ENCODE assay signal across 16 cellular contexts in genomic region chr9:73116880-73117279, GRCh38. TPM values are rescaled to one million over a fixed set of nuclear protein-coding genes. Genes with fewer than 3 reads are reported as not detected.
DNase-seq lines count a peak whose midpoint lies in the region; ATAC-seq and TF ChIP-seq lines count a peak whose summit lies in the region.
"Had no signal": no experiment of that assay in that cellular context is flagged by ENCODE, and none has a peak within 500 bp of the region (broad histone marks: within the 10 kb centered on the region; RNA-seq: fewer than 3 reads in every experiment).

No MANE protein-coding gene starts in this region.

- DNase-seq in mammary epithelial cell (no peak), breast epithelium (ENCODE audit: low spot score in 2 of 2) (no peak), foreskin keratinocyte (no peak), type B pancreatic cell (ENCODE audit: extremely low spot score, unreplicated experiment) (no peak)
- DNase-seq in stimulated activated naive CD4-positive, alpha-beta T cell treated with Interleukin-2 at 50 U/mL for 16 hours (lab: John Stamatoyannopoulos, UW): no peak
- DNase-seq: CD8-positive, alpha-beta memory T cell; DMS 273 treated with DMSO at 0.1 percent for 48 hours; KG1; NCI-H1092; NCI-H345; NCI-H69 had no signal

- H3K36me3 Mint-ChIP-seq in activated T-helper 17 cell treated with anti-CD3 and anti-CD28 coated beads, Interleukin-2, amount 50 U/mL, for 72 hours (ENCODE audit: low read depth): no peaks in the 10 kb centered on the region
- no peaks in the 10 kb centered on the region for H3K36me3 Mint-ChIP-seq in type B pancreatic cell

- 93% methylated on average over 1 of the region's 1 CpG for WGBS in mammary epithelial cell (ENCODE audit: low coverage, missing lambda C conversion rate)

- H3K27me3 ChIP-seq in mammary epithelial cell (ENCODE audit: insufficient read depth, low read length) (no peaks in the 10 kb centered on the region), breast epithelium (no peaks in the 10 kb centered on the region), foreskin keratinocyte (no peaks in the 10 kb centered on the region)
- H3K27me3 ChIP-seq: BLaER1 had no signal

- TF ChIP-seq POLR2A in breast epithelium (IDR thresholded peaks at IDR 0.05): no peak

- peaks cover 40% of the 10 kb centered on the region for H3K4me1 Mint-ChIP-seq in activated T-helper 17 cell treated with anti-CD3 and anti-CD28 coated beads, Interleukin-2, amount 50 U/mL, for 72 hours
- peaks cover 12% of the 10 kb centered on the region for H3K4me1 Mint-ChIP-seq in type B pancreatic cell (ENCODE audit: unreplicated experiment)

- no peaks in the 10 kb centered on the region for H3K79me2 ChIP-seq in mammary epithelial cell (ENCODE audit: insufficient read depth, low read length)

- CTCF ChIA-PET in mammary epithelial cell (lab: Charles Lee; ENCODE audit: low non-redundant PET): no interaction called here

- H3K4me3 ChIP-seq in mammary epithelial cell (replicated peaks in 1 of 3; ENCODE audit: insufficient read depth in 1 of 3, low read depth in 2 of 3, low read length in 3 of 3): no peak overlapping the region
- H3K4me3 ChIP-seq in breast epithelium: no peak overlapping the region
- H3K4me3 ChIP-seq: BLaER1 had no signal

- no peaks in the 10 kb centered on the region for H3K27me3 Mint-ChIP-seq in activated T-helper 17 cell treated with anti-CD3 and anti-CD28 coated beads, Interleukin-2, amount 50 U/mL, for 72 hours
- no peaks in the 10 kb centered on the region for H3K27me3 Mint-ChIP-seq in type B pancreatic cell
- H3K27me3 Mint-ChIP-seq: CD8-positive, alpha-beta memory T cell had no signal

- H3K9me3 Mint-ChIP-seq in activated T-helper 17 cell treated with anti-CD3 and anti-CD28 coated beads, Interleukin-2, amount 50 U/mL, for 72 hours: no peaks in the 10 kb centered on the region
- no peaks in the 10 kb centered on the region for H3K9me3 Mint-ChIP-seq in type B pancreatic cell

- H3K4me2 ChIP-seq in mammary epithelial cell (ENCODE audit: insufficient read depth, low read depth, low read length): no peak overlapping the region
- H3K4me2 ChIP-seq: BLaER1 had no signal

- H3K36me3 ChIP-seq in mammary epithelial cell (ENCODE audit: insufficient read depth, low read length) (no peaks in the 10 kb centered on the region), breast epithelium (no peaks in the 10 kb centered on the region)
- H3K36me3 ChIP-seq: BLaER1 had no signal

- H3K27ac ChIP-seq in mammary epithelial cell (ENCODE audit: insufficient read depth, low read depth, low read length): peak overlapping the region; percentile 46
- H3K27ac ChIP-seq in breast epithelium: no peak overlapping the region
- H3K27ac ChIP-seq in foreskin keratinocyte: peak overlapping the region; percentile 94
- H3K27ac ChIP-seq: BLaER1 had no signal

- no TSS peak for BruUV-seq in mammary epithelial cell (replicated peaks; lab: Mats Ljungman, UMichigan)

- intact Hi-C loops in mammary epithelial cell (cut with micrococcal nuclease): no loop called here
- intact Hi-C loops in breast epithelium (cut with DNase I; ENCODE audit: low total_unique reads): no loop called here

- peak overlapping the region; percentile 58 for H3K4me3 Mint-ChIP-seq in activated T-helper 17 cell treated with anti-CD3 and anti-CD28 coated beads, Interleukin-2, amount 50 U/mL, for 72 hours
- H3K4me3 Mint-ChIP-seq in type B pancreatic cell: no peak overlapping the region

- in situ Hi-C loops in mammary epithelial cell (cut with MboI; ENCODE audit: low sequenced_read_pairs in 2 of 2): no loop called here

- peak; percentile 56 for ATAC-seq in activated T-helper 17 cell treated with anti-CD3 and anti-CD28 coated beads, Interleukin-2, amount 50 U/mL, for 72 hours (replicated peaks)
- ATAC-seq in foreskin keratinocyte (no peak), GM21423 (IDR thresholded peaks at IDR 0.05; ENCODE audit: unreplicated experiment) (no peak)
- ATAC-seq: Panc1, Right ventricle myocardium inferior had no signal

- H3K4me1 ChIP-seq in mammary epithelial cell (ENCODE audit: insufficient read depth, low read length) (peaks cover 17% of the 10 kb centered on the region), breast epithelium (no peaks in the 10 kb centered on the region), foreskin keratinocyte (peaks cover 25% of the 10 kb centered on the region)
- H3K4me1 ChIP-seq: BLaER1 had no signal

- H3K9me3 ChIP-seq in mammary epithelial cell (replicated peaks; ENCODE audit: insufficient read depth, low read length) (no peaks in the 10 kb centered on the region), breast epithelium (no peaks in the 10 kb centered on the region)
- H3K9me3 ChIP-seq: BLaER1 had no signal

- no peaks in the 10 kb centered on the region for H4K20me1 ChIP-seq in mammary epithelial cell (ENCODE audit: insufficient read depth, low read length)
- H4K20me1 ChIP-seq: BLaER1 had no signal

- dilution Hi-C loops in mammary epithelial cell (cut with HindIII; ENCODE audit: low sequenced_read_pairs): loop anchor here (5.0 kb wide), 1 partner anchor 60 kb away; no protein-coding TSS in a partner anchor

- H3K27ac Mint-ChIP-seq in activated T-helper 17 cell treated with anti-CD3 and anti-CD28 coated beads, Interleukin-2, amount 50 U/mL, for 72 hours: peak overlapping the region; percentile 90
- peak overlapping the region; percentile 52 for H3K27ac Mint-ChIP-seq in type B pancreatic cell
- H3K27ac Mint-ChIP-seq: CD8-positive, alpha-beta memory T cell had no signal

- TF ChIP-seq CTCF in mammary epithelial cell (conservative IDR thresholded peaks at IDR 0.05 in 1 of 2, IDR thresholded peaks at IDR 0.05 in 1 of 2; ENCODE audit: extremely low read depth in 1 of 2, insufficient read depth in 1 of 2, low read depth in 1 of 2, low read length in 2 of 2) (no peak), breast epithelium (IDR thresholded peaks at IDR 0.05) (no peak), foreskin keratinocyte (conservative IDR thresholded peaks at IDR 0.05) (no peak), type B pancreatic cell (conservative IDR thresholded peaks at IDR 0.05) (no peak)

- no peak overlapping the region for H2AFZ ChIP-seq in mammary epithelial cell (ENCODE audit: low read depth, low read length)

- no peak overlapping the region for H3K9ac ChIP-seq in mammary epithelial cell (ENCODE audit: insufficient read depth, low read length)
- H3K9ac ChIP-seq: BLaER1 had no signal

RNA-seq across cellular contexts. Expression of gene ANXA1, which starts 34.8 kb away (rescaled TPM):
- total RNA-seq in mammary epithelial cell: 100 to 1,000 TPM; 461 to 672 TPM
- 564 TPM for polyA plus RNA-seq in mammary epithelial cell
- 268 TPM for polyA minus RNA-seq in mammary epithelial cell
- total RNA-seq in breast epithelium: 100 to 1,000 TPM; 364 to 729 (median 628) TPM
- total RNA-seq in activated T-helper 17 cell treated with anti-CD3 and anti-CD28 coated beads, Interleukin-2, amount 50 U/mL, for 72 hours: 10 to 100 TPM; 50.3 to 57.1 TPM
- total RNA-seq in foreskin keratinocyte: 880 and 908 TPM in 2 replicates
- 712 and 776 TPM in 2 replicates for polyA plus RNA-seq in foreskin keratinocyte
- 923 and 5,513 TPM in 2 replicates for total RNA-seq in type B pancreatic cell (ENCODE audit: low replicate concordance)

Comparison
In these comparisons a context has a peak if more than half of its experiments do, and no peak if none do; other contexts are left out.
1. H3K27ac ChIP-seq: peak in mammary epithelial cell (single experiment) and foreskin keratinocyte (single experiment); none in breast epithelium (0 of 2).
2. RNA of gene ANXA1, which starts 34.8 kb away (total RNA-seq): 923 to 5,513 TPM in type B pancreatic cell, 880 to 908 TPM in foreskin keratinocyte, 461 to 672 TPM in mammary epithelial cell and 364 to 729 TPM in breast epithelium; 50.3 to 57.1 TPM in activated T-helper 17 cell treated with anti-CD3 and anti-CD28 coated beads, Interleukin-2, amount 50 U/mL, for 72 hours; every median in the first group is over 4 times any median in the second.